15 cellular contexts compared by ENCODE assay signal in the genomic region with DNA sequence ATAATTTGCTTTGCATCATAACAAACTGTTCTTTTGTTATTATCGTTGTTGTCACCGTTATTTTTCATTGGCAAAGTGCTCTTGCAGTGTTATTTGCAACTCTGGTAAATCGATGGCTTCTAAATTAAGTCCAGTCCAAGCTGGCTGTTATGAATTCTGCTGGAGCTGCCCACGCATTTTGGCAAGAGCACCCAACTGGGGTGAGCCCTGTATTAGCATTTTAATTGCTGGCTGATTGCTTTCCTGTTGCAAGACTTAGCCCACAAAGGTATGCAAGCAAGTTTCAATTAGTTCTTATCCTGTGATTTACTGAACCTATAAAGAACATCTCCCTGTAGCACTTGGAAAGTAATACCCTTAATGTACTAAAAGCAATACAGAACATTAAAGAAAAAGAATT.
"Had no signal": no experiment of that assay in that cellular context is flagged by ENCODE, and none has a peak within 500 bp of the region (broad histone marks: within the 10 kb centered on the region; RNA-seq: fewer than 3 reads in every experiment).

No MANE protein-coding gene starts in this region.

- ATAC-seq: activated T-cell treated with anti-CD3 and anti-CD28 coated beads, Interleukin-2, amount 50 U/mL, for 72 hours; right cardiac atrium had no signal

- DNase-seq: activated CD4-positive, CD25-positive, alpha-beta regulatory T cell treated with anti-CD3 and anti-CD28 coated beads, Interleukin-2, amount 50 U/mL, for 72 hours; activated effector memory CD4-positive, alpha-beta T cell treated with anti-CD3 and anti-CD28 coated beads, Interleukin-2, amount 50 U/mL, for 16 hours; activated naive CD4-positive, alpha-beta T cell treated with anti-CD3 and anti-CD28 coated beads, Interleukin-2, amount 50 U/mL, for 16 hours; activated T-cell treated with anti-CD3 and anti-CD28 coated beads, Interleukin-2, amount 50 U/mL, for 72 hours; aorta; cortex of kidney; effector CD4-positive, alpha-beta T cell; left ventricle myocardium inferior; mammary epithelial cell; right cardiac atrium; stimulated activated CD4-positive, alpha-beta T cell treated with anti-CD3 and anti-CD28 coated beads, Interleukin-2, amount 100 ng/mL, for 24 hours; stimulated activated naive CD4-positive, alpha-beta T cell treated with Interleukin-2 at 50 U/mL for 16 hours; T1000; thyroid gland had no signal

- H3K4me1 ChIP-seq: esophagus muscularis mucosa, thyroid gland had no signal

- H3K9me3 Mint-ChIP-seq: activated T-cell treated with anti-CD3 and anti-CD28 coated beads, Interleukin-2, amount 50 U/mL, for 72 hours had no signal

- H3K4me3 Mint-ChIP-seq: activated T-cell treated with anti-CD3 and anti-CD28 coated beads, Interleukin-2, amount 50 U/mL, for 72 hours had no signal

- H3K27ac Mint-ChIP-seq: activated T-cell treated with anti-CD3 and anti-CD28 coated beads, Interleukin-2, amount 50 U/mL, for 72 hours had no signal

- H3K9me3 ChIP-seq: esophagus muscularis mucosa, left ventricle myocardium inferior, thyroid gland had no signal

- H3K4me3 ChIP-seq: esophagus muscularis mucosa, left ventricle myocardium inferior, thyroid gland had no signal

- H3K27me3 ChIP-seq: esophagus muscularis mucosa, thyroid gland had no signal

- H3K27ac ChIP-seq: esophagus muscularis mucosa, left ventricle myocardium inferior, thyroid gland had no signal
